In genomic region chr2:111838992-111839391, GRCh38 we compare ENCODE assay signal across 1 cellular context. TPM values are rescaled to one million over a fixed set of nuclear protein-coding genes. Genes with fewer than 3 reads are reported as not detected.
"Had no signal": no experiment of that assay in that cellular context is flagged by ENCODE, and none has a peak within 500 bp of the region (broad histone marks: within the 10 kb centered on the region; RNA-seq: fewer than 3 reads in every experiment).

No MANE protein-coding gene starts in this region.

RNA-seq across cellular contexts. Expression of gene MERTK, which starts 59.4 kb away (rescaled TPM):
- polyA plus RNA-seq: naive thymus-derived CD4-positive, alpha-beta T cell had no signal
